Comparison of ENCODE assay signal across 20 cellular contexts in the genomic region with DNA sequence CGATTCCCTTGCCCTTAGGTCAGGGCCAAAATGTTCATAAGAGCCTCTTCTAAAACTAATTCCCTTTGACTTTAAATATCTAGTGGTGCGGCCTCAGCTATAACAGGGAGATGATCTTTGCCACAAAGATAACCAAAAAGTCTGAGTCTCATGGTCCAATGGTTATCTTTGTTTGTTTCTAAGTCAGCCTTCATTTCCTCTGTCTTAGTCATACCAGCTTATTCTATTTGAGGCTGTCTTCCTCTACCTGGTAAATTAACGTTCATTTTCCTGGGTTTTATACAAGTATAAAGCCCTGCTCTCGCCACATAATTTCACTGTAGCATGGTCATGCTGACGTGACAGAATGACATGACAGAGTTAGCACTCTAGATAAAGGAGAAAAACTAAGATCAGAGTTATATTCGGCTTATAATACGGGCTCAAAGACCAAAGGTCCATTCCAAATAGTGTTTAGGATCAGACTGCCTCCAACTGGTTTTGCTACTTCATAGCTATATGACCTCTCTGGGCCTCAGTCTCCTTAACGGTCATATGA. TPM values are rescaled to one million over a fixed set of nuclear protein-coding genes. Genes with fewer than 3 reads are reported as not detected.
DNase-seq lines count a peak whose midpoint lies in the region; ATAC-seq lines count a peak whose summit lies in the region.
"Had no signal": no experiment of that assay in that cellular context is flagged by ENCODE, and none has a peak within 500 bp of the region (broad histone marks: within the 10 kb centered on the region; RNA-seq: fewer than 3 reads in every experiment).

No MANE protein-coding gene starts in this region.

- intact Hi-C loops in Right ventricle myocardium superior (cut with DNase I), result no loop called here

- peak; percentile 50 for DNase-seq in kidney glomerular epithelial cell (lab: John Stamatoyannopoulos, UW)
- DNase-seq in DMS53 (lab: John Stamatoyannopoulos, UW), result no peak
- no peak for DNase-seq in GM03348 (ENCODE audit: low spot score)
- DNase-seq in Right ventricle myocardium superior, result no peak
- DNase-seq: activated CD8-positive, alpha-beta T cell treated with anti-CD3 and anti-CD28 coated beads for 36 hours; activated naive CD8-positive, alpha-beta T cell treated with anti-CD3 and anti-CD28 coated beads, Interleukin-2, amount 10 ng/mL, durations not matched to agents 7 days and 5 days; activated T-cell treated with anti-CD3 and anti-CD28 coated beads, Interleukin-2, amount 50 U/mL, for 72 hours; brain microvascular endothelial cell; cortex of kidney; foreskin melanocyte; left ventricle myocardium inferior; NCI-H1930; NCI-H446 treated with DMSO at 0.1 percent for 48 hours; NK-92 treated with Interleukin-12 subunit alpha and Interleukin-12 subunit beta, amount 100 ng/mL, for 24 hours; ovary had no signal

- ATAC-seq in GM18502 (IDR thresholded peaks at IDR 0.05; ENCODE audit: poor library complexity, unreplicated experiment) (peak; percentile 75), GM21390 (IDR thresholded peaks at IDR 0.05; ENCODE audit: unreplicated experiment) (peak; percentile 74), HG03469 (IDR thresholded peaks at IDR 0.05; ENCODE audit: unreplicated experiment) (peak; percentile 67), GM19397 (IDR thresholded peaks at IDR 0.05; ENCODE audit: unreplicated experiment) (no peak), Right ventricle myocardium superior (ENCODE audit: poor library complexity) (no peak)
- ATAC-seq: activated CD8-positive, alpha-beta T cell treated with anti-CD3 and anti-CD28 coated beads for 36 hours; Right ventricle myocardium inferior had no signal

RNA-seq across cellular contexts. Expression of a gene that starts 18.4 kb away (rescaled TPM):
- 0.08 TPM for total RNA-seq in Right ventricle myocardium superior
- total RNA-seq: activated CD8-positive, alpha-beta T cell treated with anti-CD3 and anti-CD28 coated beads for 36 hours; activated naive CD8-positive, alpha-beta T cell treated with anti-CD3 and anti-CD28 coated beads, Interleukin-2, amount 10 ng/mL, durations not matched to agents 7 days and 5 days had no signal

RNA-seq across cellular contexts. Expression of a gene that starts 18.9 kb away (rescaled TPM):
- 5.1 TPM for total RNA-seq in Right ventricle myocardium superior

Comparison
In these comparisons a context has a peak if more than half of its experiments do, and no peak if none do; other contexts are left out.
1. ATAC-seq: peak in GM18502 (single experiment), GM21390 (single experiment) and HG03469 (single experiment); none in GM19397 (single experiment) and Right ventricle myocardium superior (single experiment).